17 cellular contexts compared by ENCODE assay signal in the genomic region with DNA sequence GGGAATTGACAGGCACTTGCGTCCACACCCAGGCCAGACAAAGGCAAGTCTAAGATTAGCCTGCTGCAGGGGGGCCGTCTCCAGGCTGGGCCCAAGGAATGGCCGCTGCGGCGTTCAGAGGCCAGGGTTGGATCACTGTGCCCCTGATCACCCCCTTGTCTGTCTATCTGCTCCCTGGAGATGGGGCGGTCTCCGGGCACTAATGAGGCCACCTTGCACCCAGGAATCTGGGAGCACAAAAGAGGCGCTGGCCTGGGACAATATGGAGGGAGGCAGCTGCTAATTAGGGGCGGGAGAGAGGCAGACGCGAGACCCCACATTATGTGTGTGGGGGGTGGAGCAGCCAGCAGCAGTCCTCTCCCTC. TPM values are rescaled to one million over a fixed set of nuclear protein-coding genes. Genes with fewer than 3 reads are reported as not detected.
"Had no signal": no experiment of that assay in that cellular context is flagged by ENCODE, and none has a peak within 500 bp of the region (broad histone marks: within the 10 kb centered on the region; RNA-seq: fewer than 3 reads in every experiment).

No MANE protein-coding gene starts in this region.

- H2AFZ ChIP-seq: hepatocyte had no signal

- H3K4me3 ChIP-seq: gastroesophageal sphincter, hepatocyte, right atrium auricular region had no signal

- H3K79me2 ChIP-seq: hepatocyte had no signal

- H3K36me3 ChIP-seq: right atrium auricular region had no signal

- DNase-seq: activated CD4-positive, alpha-beta T cell treated with anti-CD3 and anti-CD28 coated beads for 4 hours; activated CD8-positive, alpha-beta memory T cell treated with anti-CD3 and anti-CD28 coated beads, Interleukin-2, amount 50 U/mL, for 48 hours; activated CD8-positive, alpha-beta T cell treated with anti-CD3 and anti-CD28 coated beads, Interleukin-2, amount 10 ng/mL, durations not matched to agents 7 days and 5 days; activated naive CD4-positive, alpha-beta T cell treated with anti-CD3 and anti-CD28 coated beads for 36 hours; cortex of kidney; effector memory CD4-positive, alpha-beta T cell; kidney glomerular epithelial cell had no signal

- H3K27ac ChIP-seq: gastroesophageal sphincter, hepatocyte, right atrium auricular region, VCaP had no signal

- ATAC-seq: activated CD8-positive, alpha-beta T cell treated with anti-CD3 and anti-CD28 coated beads, Interleukin-2, amount 10 ng/mL, durations not matched to agents 7 days and 5 days; gastroesophageal sphincter had no signal

- H3K4me2 ChIP-seq: hepatocyte had no signal

- H3K9me3 Mint-ChIP-seq: activated naive CD4-positive, alpha-beta T cell treated with anti-CD3 and anti-CD28 coated beads for 36 hours had no signal

- H3K9me3 ChIP-seq: gastroesophageal sphincter, right atrium auricular region had no signal

RNA-seq across cellular contexts. Expression of a gene that starts 0.2 kb away (rescaled TPM):
- total RNA-seq: activated CD8-positive, alpha-beta T cell treated with anti-CD3 and anti-CD28 coated beads, Interleukin-2, amount 10 ng/mL, durations not matched to agents 7 days and 5 days; activated naive CD4-positive, alpha-beta T cell treated with anti-CD3 and anti-CD28 coated beads for 36 hours; astrocyte; cardiac septum; epithelial cell of proximal tubule; gastroesophageal sphincter; hepatocyte; liver; mesenteric fat pad; right atrium auricular region had no signal
- polyA plus RNA-seq: hepatocyte, liver, small intestine had no signal

RNA-seq across cellular contexts. Expression of a gene that starts 4.5 kb away (rescaled TPM):
- total RNA-seq: astrocyte, cardiac septum, epithelial cell of proximal tubule, liver had no signal
